Comparison of ENCODE assay signal across 30 cellular contexts in genomic region chr2:178093471-178093870, GRCh38. TPM values are rescaled to one million over a fixed set of nuclear protein-coding genes. Genes with fewer than 3 reads are reported as not detected.
"Had no signal": no experiment of that assay in that cellular context is flagged by ENCODE, and none has a peak within 500 bp of the region (broad histone marks: within the 10 kb centered on the region; RNA-seq: fewer than 3 reads in every experiment).

No MANE protein-coding gene starts in this region.

- FAIRE-seq: colon, endometrium, endothelial cell of umbilical vein, frontal cortex had no signal

- H3K4me3 ChIP-seq: colonic mucosa, coronary artery, dorsolateral prefrontal cortex, esophagus muscularis mucosa, esophagus squamous epithelium, gastrocnemius medialis, gastroesophageal sphincter, heart left ventricle, heart right ventricle had no signal

- H3K27ac ChIP-seq: colonic mucosa, coronary artery, dorsolateral prefrontal cortex, epithelial cell of prostate, esophagus muscularis mucosa, esophagus squamous epithelium, foreskin keratinocyte, gastrocnemius medialis, gastroesophageal sphincter, heart left ventricle, heart right ventricle had no signal

- ATAC-seq: effector memory CD8-positive, alpha-beta T cell; esophagus mucosa; foreskin keratinocyte; gastrocnemius medialis; gastroesophageal sphincter; heart left ventricle; heart right ventricle had no signal

- H3K36me3 ChIP-seq: colonic mucosa, esophagus muscularis mucosa, esophagus squamous epithelium, gastrocnemius medialis, gastroesophageal sphincter, heart left ventricle, heart right ventricle had no signal

- H3K27me3 ChIP-seq: colonic mucosa, dorsolateral prefrontal cortex, esophagus muscularis mucosa, esophagus squamous epithelium, foreskin keratinocyte, gastrocnemius medialis, gastroesophageal sphincter, heart left ventricle had no signal

- H3K4me1 ChIP-seq: colonic mucosa, esophagus muscularis mucosa, esophagus squamous epithelium, foreskin keratinocyte, gastroesophageal sphincter, heart left ventricle, heart right ventricle had no signal

- DNase-seq: colonic mucosa; cortex of kidney; dermis blood vessel endothelial cell; dorsolateral prefrontal cortex; effector CD4-positive, alpha-beta T cell; effector CD8-positive, alpha-beta T cell; effector memory CD4-positive, alpha-beta T cell; effector memory CD8-positive, alpha-beta T cell; endodermal cell; erythroblast; esophagus squamous epithelium; foreskin fibroblast; foreskin keratinocyte; foreskin melanocyte; gastrocnemius medialis; glutamatergic neuron; head of caudate nucleus; heart left ventricle; heart right ventricle had no signal

- H3K9me3 ChIP-seq: colonic mucosa, esophagus muscularis mucosa, esophagus squamous epithelium, gastrocnemius medialis, gastroesophageal sphincter, heart left ventricle, heart right ventricle had no signal

RNA-seq across cellular contexts. Expression of gene PDE11A, which starts 20.9 kb away (rescaled TPM):
- total RNA-seq: esophagus mucosa, glomerular endothelial cell had no signal
- polyA plus RNA-seq: esophagus had no signal
